7 cellular contexts compared by ENCODE assay signal in the genomic region with DNA sequence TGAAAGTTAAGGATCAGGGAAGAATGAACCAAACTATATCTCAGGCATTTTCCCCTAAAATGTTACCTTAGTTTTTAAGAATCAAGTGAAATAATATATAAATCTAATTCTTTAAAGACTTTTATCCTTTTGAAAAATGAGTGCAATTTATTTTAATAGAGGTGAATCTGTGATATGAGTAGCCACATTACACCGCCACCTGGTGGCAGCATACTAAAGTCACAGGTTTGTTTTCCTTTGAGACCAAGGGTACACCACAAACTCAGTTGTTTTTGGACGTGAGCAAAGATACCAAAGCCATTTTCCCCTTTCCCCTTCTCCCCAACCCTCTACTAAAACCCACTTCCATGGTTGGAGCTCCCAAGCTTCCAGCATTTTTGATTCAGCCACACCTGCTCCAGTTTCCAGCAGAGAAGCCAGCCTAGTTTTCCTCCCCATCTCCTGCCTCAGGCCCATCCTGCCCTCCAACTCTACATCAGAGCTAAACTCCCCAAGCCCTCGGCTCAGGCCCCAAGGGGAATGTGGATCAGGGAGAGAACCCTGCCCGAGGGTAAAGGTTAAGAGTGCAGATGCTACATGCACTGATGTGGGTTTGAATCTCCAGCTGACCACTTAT. TPM values are rescaled to one million over a fixed set of nuclear protein-coding genes. Genes with fewer than 3 reads are reported as not detected.
DNase-seq lines count a peak whose midpoint lies in the region; ATAC-seq and TF ChIP-seq lines count a peak whose summit lies in the region.

No MANE protein-coding gene starts in this region.

- H3K4me1 ChIP-seq in liver (ENCODE audit: control insufficient read depth in 4 of 4, insufficient read depth in 4 of 4, low read length in 3 of 4), result no peaks in the 10 kb centered on the region

- H3K27me3 ChIP-seq in liver (ENCODE audit: control insufficient read depth in 4 of 4, insufficient read depth in 4 of 4, low read length in 3 of 4), result no peaks in the 10 kb centered on the region

- H3K36me3 ChIP-seq in liver (ENCODE audit: control insufficient read depth in 4 of 4, insufficient read depth in 3 of 4, low read depth in 1 of 4, low read length in 3 of 4), result no peaks in the 10 kb centered on the region

- peak; percentile 67 for TF ChIP-seq CTCF in GM12874 (IDR thresholded peaks at IDR 0.05; ENCODE audit: insufficient read depth, low read depth, low read length)
- TF ChIP-seq CTCF in liver (IDR thresholded peaks at IDR 0.05; ENCODE audit: low read depth, low read length, missing input control), result peak; percentile 80

- H3K4me3 ChIP-seq in liver (ENCODE audit: low read depth in 1 of 3, low read length in 3 of 3), result no peak overlapping the region

- no peak overlapping the region for H3K27ac ChIP-seq in liver (ENCODE audit: low read depth in 1 of 2, low read length in 2 of 2)

- DNase-seq in NCI-H1694 treated with DMSO at 0.1 percent for 48 hours (lab: John Stamatoyannopoulos, UW) (peak; percentile 49), cerebellar cortex (ENCODE audit: low spot score) (peak; percentile 86)
- peak; percentile 72 for DNase-seq in activated CD4-positive, CD25-positive, alpha-beta regulatory T cell treated with anti-CD3 and anti-CD28 coated beads, Interleukin-2, amount 50 U/mL, for 72 hours
- DNase-seq in stimulated activated CD8-positive, alpha-beta memory T cell treated with anti-CD3 and anti-CD28 coated beads, Interleukin-12 subunit alpha, Interleukin-12 subunit beta, amount 100 ng/mL, for 1 hour (ENCODE audit: low read depth), result peak; percentile 64

- 9% methylated on average over 4 of the region's 4 CpGs for WGBS in liver

- H3K9ac ChIP-seq in liver (ENCODE audit: low read depth in 1 of 2, low read length in 2 of 2), result no peak overlapping the region

- TF ChIP-seq RAD21 in liver (IDR thresholded peaks at IDR 0.05), result peak; percentile 84 to 85

- ATAC-seq in GM21717 (IDR thresholded peaks at IDR 0.05; ENCODE audit: unreplicated experiment), result no peak

- H3K9me3 ChIP-seq in liver (ENCODE audit: control insufficient read depth in 4 of 4, low read length in 3 of 4), result peaks cover 0 to 3% (median 0%) of the 10 kb centered on the region in 4 donors

TF ChIP-seq in liver, 16 proteins besides CTCF, POLR2A, EP300 and RAD21:
- TF ChIP-seq HNF4G (IDR thresholded peaks at IDR 0.05), result no peak
- TF ChIP-seq, protein P1, sequence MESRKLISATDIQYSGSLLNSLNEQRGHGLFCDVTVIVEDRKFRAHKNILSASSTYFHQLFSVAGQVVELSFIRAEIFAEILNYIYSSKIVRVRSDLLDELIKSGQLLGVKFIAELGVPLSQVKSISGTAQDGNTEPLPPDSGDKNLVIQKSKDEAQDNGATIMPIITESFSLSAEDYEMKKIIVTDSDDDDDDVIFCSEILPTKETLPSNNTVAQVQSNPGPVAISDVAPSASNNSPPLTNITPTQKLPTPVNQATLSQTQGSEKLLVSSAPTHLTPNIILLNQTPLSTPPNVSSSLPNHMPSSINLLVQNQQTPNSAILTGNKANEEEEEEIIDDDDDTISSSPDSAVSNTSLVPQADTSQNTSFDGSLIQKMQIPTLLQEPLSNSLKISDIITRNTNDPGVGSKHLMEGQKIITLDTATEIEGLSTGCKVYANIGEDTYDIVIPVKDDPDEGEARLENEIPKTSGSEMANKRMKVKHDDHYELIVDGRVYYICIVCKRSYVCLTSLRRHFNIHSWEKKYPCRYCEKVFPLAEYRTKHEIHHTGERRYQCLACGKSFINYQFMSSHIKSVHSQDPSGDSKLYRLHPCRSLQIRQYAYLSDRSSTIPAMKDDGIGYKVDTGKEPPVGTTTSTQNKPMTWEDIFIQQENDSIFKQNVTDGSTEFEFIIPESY (IDR thresholded peaks at IDR 0.05), result no peak
- TF ChIP-seq FOXA2 (IDR thresholded peaks at IDR 0.05), result no peak
- no peak for TF ChIP-seq TAF1 (conservative IDR thresholded peaks at IDR 0.05)
- TF ChIP-seq, protein P2, sequence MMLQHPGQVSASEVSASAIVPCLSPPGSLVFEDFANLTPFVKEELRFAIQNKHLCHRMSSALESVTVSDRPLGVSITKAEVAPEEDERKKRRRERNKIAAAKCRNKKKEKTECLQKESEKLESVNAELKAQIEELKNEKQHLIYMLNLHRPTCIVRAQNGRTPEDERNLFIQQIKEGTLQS (IDR thresholded peaks at IDR 0.05), result no peak

RNA-seq across cellular contexts. Expression of a gene that starts 22.9 kb away (rescaled TPM):
- 10 to 100 TPM in 1 of 2 donors, 1 to 10 TPM in 1; 5.2 to 17.8 TPM for total RNA-seq in liver
- polyA plus RNA-seq in liver, result 10 to 100 TPM; 11.3 to 15.2 TPM
